29 cellular contexts compared by ENCODE assay signal in genomic region chr2:231533777-231534125, GRCh38. TPM values are rescaled to one million over a fixed set of nuclear protein-coding genes. Genes with fewer than 3 reads are reported as not detected.
DNase-seq lines count a peak whose midpoint lies in the region; ATAC-seq, FAIRE-seq and TF ChIP-seq lines count a peak whose summit lies in the region.
"Had no signal": no experiment of that assay in that cellular context is flagged by ENCODE, and none has a peak within 500 bp of the region (broad histone marks: within the 10 kb centered on the region; RNA-seq: fewer than 3 reads in every experiment).

No MANE protein-coding gene starts in this region.

- no peak overlapping the region for H3K14ac ChIP-seq in mesenchymal stem cell (ENCODE audit: low read length in 2 of 2)

- POLR2A ChIA-PET in activated CD4-positive, alpha-beta memory T cell treated with anti-CD3 and anti-CD28 coated beads for 36 hours (lab: Charles Lee) = no interaction called here
- POLR2A ChIA-PET in HepG2 (lab: Yijun Ruan, JAX) = no interaction called here

- no peak for FAIRE-seq in HepG2 (lab: Jason Lieb, UNC)
- FAIRE-seq: A549, GM12892, K562, RCC 7860 had no signal

- H3K4me1 Mint-ChIP-seq in GM23338 = peaks cover 12% of the 10 kb centered on the region
- H3K4me1 Mint-ChIP-seq in activated CD4-positive, alpha-beta memory T cell treated with anti-CD3 and anti-CD28 coated beads for 36 hours (ENCODE audit: low read depth) = peaks cover 7% of the 10 kb centered on the region

- no peak overlapping the region for H2BK12ac ChIP-seq in mesenchymal stem cell (ENCODE audit: low read length in 2 of 2)

- no peaks in the 10 kb centered on the region for H3K9me3 ChIP-seq in BLaER1
- H3K9me3 ChIP-seq in mesenchymal stem cell (ENCODE audit: control insufficient read depth, low read length) = no peaks in the 10 kb centered on the region
- H3K9me3 ChIP-seq in upper lobe of right lung = no peaks in the 10 kb centered on the region
- no peaks in the 10 kb centered on the region for H3K9me3 ChIP-seq in HepG2 (ENCODE audit: low read length)
- H3K9me3 ChIP-seq: A549, SK-N-SH had no signal

- H3K36me3 ChIP-seq in BLaER1 (no peaks in the 10 kb centered on the region), GM23338 (ENCODE audit: insufficient read depth) (no peaks in the 10 kb centered on the region), mesenchymal stem cell (ENCODE audit: control insufficient read depth in 1 of 2, insufficient read depth in 2 of 2, low read depth in 1 of 2, low read length in 2 of 2) (no peaks in the 10 kb centered on the region), upper lobe of right lung (no peaks in the 10 kb centered on the region), HepG2 (replicated peaks in 1 of 2; ENCODE audit: control insufficient read depth in 1 of 2, insufficient read depth in 2 of 2, low read length in 2 of 2) (no peaks in the 10 kb centered on the region)

- H4K91ac ChIP-seq in mesenchymal stem cell (ENCODE audit: low read length) = peak overlapping the region; percentile 8

- no peak overlapping the region for H3K4ac ChIP-seq in mesenchymal stem cell (ENCODE audit: low read depth in 1 of 2, low read length in 2 of 2)

- no peaks in the 10 kb centered on the region for H3K79me2 ChIP-seq in GM23338 (replicated peaks; ENCODE audit: insufficient read depth)
- H3K79me2 ChIP-seq in HepG2 (ENCODE audit: insufficient read depth, low read length) = no peaks in the 10 kb centered on the region

- no peaks in the 10 kb centered on the region for H4K20me1 ChIP-seq in BLaER1
- H4K20me1 ChIP-seq in GM23338 (replicated peaks; ENCODE audit: insufficient read depth) = no peaks in the 10 kb centered on the region
- no peaks in the 10 kb centered on the region for H4K20me1 ChIP-seq in HepG2 (ENCODE audit: insufficient read depth, low read length)

- H3K18ac ChIP-seq in mesenchymal stem cell (ENCODE audit: low read depth in 1 of 2, low read length in 2 of 2) = no peak overlapping the region

- no peak overlapping the region for H2BK120ac ChIP-seq in mesenchymal stem cell (ENCODE audit: low read depth, low read length)

- TF ChIP-seq EP300 in HepG2 (IDR thresholded peaks at IDR 0.05; ENCODE audit: low read depth in 2 of 2, low read length in 2 of 2) (no peak), HepG2 (CRISPR knock-in tag; IDR thresholded peaks at IDR 0.05; ENCODE audit: borderline replicate concordance) (no peak)

- DNase-seq in GM23338 (ENCODE audit: low spot score) (no peak), mesenchymal stem cell (no peak), upper lobe of right lung (peak; percentile 46), HepG2 (ENCODE audit: low spot score) (no peak)
- DNase-seq in activated CD4-positive, alpha-beta memory T cell treated with anti-CD3 and anti-CD28 coated beads for 36 hours = no peak
- no peak for DNase-seq in effector CD4-positive, alpha-beta T cell
- DNase-seq: AML-193; Calu3; CD8-positive, alpha-beta memory T cell; DMS79 treated with DMSO at 0.1 percent for 48 hours; GF-D8; Kasumi-1; MV-4-11; NCI-H1105; NCI-H1436 treated with DMSO at 0.1 percent for 48 hours; NCI-H1930; NCI-H2107; NCI-H524 treated with DMSO at 0.1 percent for 48 hours; NCI-H774; SK-N-SH had no signal

- H3K4me1 ChIP-seq in BLaER1 (peaks cover 57% of the 10 kb centered on the region), GM23338 (ENCODE audit: insufficient read depth) (no peaks in the 10 kb centered on the region), mesenchymal stem cell (ENCODE audit: control insufficient read depth, insufficient read depth, low read depth, low read length) (peaks cover 11% of the 10 kb centered on the region), upper lobe of right lung (peaks cover 4% of the 10 kb centered on the region), HepG2 (ENCODE audit: insufficient read depth, low read length) (no peaks in the 10 kb centered on the region)

- peaks cover 23% of the 10 kb centered on the region for H3K27me3 Mint-ChIP-seq in GM23338 (ENCODE audit: insufficient read depth, low read depth, poor library complexity)
- H3K27me3 Mint-ChIP-seq in activated CD4-positive, alpha-beta memory T cell treated with anti-CD3 and anti-CD28 coated beads for 36 hours = peaks cover 12% of the 10 kb centered on the region

- no peak overlapping the region for H3K27ac Mint-ChIP-seq in GM23338
- no peak overlapping the region for H3K27ac Mint-ChIP-seq in activated CD4-positive, alpha-beta memory T cell treated with anti-CD3 and anti-CD28 coated beads for 36 hours
- H3K27ac Mint-ChIP-seq: CD14-positive monocyte had no signal

- no peak overlapping the region for H2BK15ac ChIP-seq in mesenchymal stem cell (ENCODE audit: low read depth, poor library complexity, severe bottlenecking)

- CTCF ChIA-PET in activated CD4-positive, alpha-beta memory T cell treated with anti-CD3 and anti-CD28 coated beads for 36 hours (lab: Charles Lee) = interaction anchor here (1.3 to 7.2 kb wide), 2 partner anchors 17 to 25 kb away, joined by 3 to 76 read pairs; no protein-coding TSS in a partner anchor
- CTCF ChIA-PET in HepG2 (lab: Yijun Ruan, JAX; ENCODE audit: low intra/inter-chr PET ratio, low total read pairs) = no interaction called here

- no peaks in the 10 kb centered on the region for H3K79me1 ChIP-seq in mesenchymal stem cell (replicated peaks; ENCODE audit: low read length, poor library complexity, severe bottlenecking)

- no peak for ATAC-seq in GM23338
- ATAC-seq in upper lobe of right lung = no peak
- ATAC-seq in HepG2 = no peak
- ATAC-seq: A549, K562 had no signal

- no peaks in the 10 kb centered on the region for H3K9me3 Mint-ChIP-seq in GM23338
- H3K9me3 Mint-ChIP-seq in activated CD4-positive, alpha-beta memory T cell treated with anti-CD3 and anti-CD28 coated beads for 36 hours = no peaks in the 10 kb centered on the region
- H3K9me3 Mint-ChIP-seq: CD8-positive, alpha-beta memory T cell had no signal

- H2AFZ ChIP-seq in GM23338 (peak overlapping the region; percentile 47; the same call in 1 of the 2 replicates), mesenchymal stem cell (ENCODE audit: low read depth, low read length) (no peak overlapping the region), HepG2 (ENCODE audit: low read length) (no peak overlapping the region)

- TF ChIP-seq CTCF in GM23338 (conservative IDR thresholded peaks at IDR 0.05; ENCODE audit: low read depth in 2 of 2) = no peak
- TF ChIP-seq CTCF in upper lobe of right lung (IDR thresholded peaks at IDR 0.05) = no peak
- TF ChIP-seq CTCF in HepG2 (CRISPR knock-in tag; IDR thresholded peaks at IDR 0.05) = no peak

- intact Hi-C loops in upper lobe of right lung (cut with DNase I) = no loop called here
- intact Hi-C loops in activated CD4-positive, alpha-beta memory T cell treated with anti-CD3 and anti-CD28 coated beads for 36 hours (cut with micrococcal nuclease) = no loop called here
- intact Hi-C loops in HepG2 (cut with micrococcal nuclease; ENCODE audit: unreplicated experiment) = no loop called here

- H3K23ac ChIP-seq in mesenchymal stem cell (ENCODE audit: low read length in 2 of 2) = no peak overlapping the region

- H3F3A ChIP-seq in GM23338 (replicated peaks; ENCODE audit: low read depth) = no peaks in the 10 kb centered on the region; the same call in 1 of the 2 replicates

- H2AK5ac ChIP-seq in mesenchymal stem cell (ENCODE audit: low read length, severe bottlenecking) = no peak overlapping the region

- H3K4me2 ChIP-seq in BLaER1 (no peak overlapping the region), GM23338 (no peak overlapping the region), mesenchymal stem cell (ENCODE audit: low read length, poor library complexity, severe bottlenecking) (no peak overlapping the region), HepG2 (ENCODE audit: low read depth, low read length) (no peak overlapping the region)
- H3K4me2 ChIP-seq: A549, SK-N-SH had no signal

- no peaks in the 10 kb centered on the region for H3K9me2 ChIP-seq in GM23338 (ENCODE audit: insufficient read depth)
- H3K9me2 ChIP-seq: SK-N-SH had no signal

- in situ Hi-C loops in HepG2 (cut with HindIII; ENCODE audit: extremely low pct_ligation_motif_present, low pct_unique_long_range_greater_than_20kb) = no loop called here

- no peak overlapping the region for H2BK5ac ChIP-seq in mesenchymal stem cell (ENCODE audit: low read depth, low read length, poor library complexity, severe bottlenecking)

- no peak overlapping the region for H4K8ac ChIP-seq in mesenchymal stem cell (ENCODE audit: low read length)

- WGBS in mesenchymal stem cell = 94% methylated on average over 7 of the region's 7 CpGs
- 34% methylated on average over 3 of the region's 7 CpGs for WGBS in HepG2 (ENCODE audit: low lambda C conversion rate)

- no peak for TF ChIP-seq RAD21 in HepG2 (CRISPR knock-in tag; IDR thresholded peaks at IDR 0.05)

- no TSS peak for BruUV-seq in HepG2 (replicated peaks; lab: Mats Ljungman, UMichigan)

- H3K36me3 Mint-ChIP-seq in GM23338 (ENCODE audit: low read depth) = no peaks in the 10 kb centered on the region
- no peaks in the 10 kb centered on the region for H3K36me3 Mint-ChIP-seq in activated CD4-positive, alpha-beta memory T cell treated with anti-CD3 and anti-CD28 coated beads for 36 hours
- H3K36me3 Mint-ChIP-seq: CD8-positive, alpha-beta memory T cell had no signal

- no peak overlapping the region for H3K4me3 Mint-ChIP-seq in GM23338
- no peak overlapping the region for H3K4me3 Mint-ChIP-seq in activated CD4-positive, alpha-beta memory T cell treated with anti-CD3 and anti-CD28 coated beads for 36 hours
- H3K4me3 Mint-ChIP-seq: CD8-positive, alpha-beta memory T cell had no signal

- H3K4me3 ChIP-seq in BLaER1 (no peak overlapping the region), GM23338 (no peak overlapping the region), mesenchymal stem cell (ENCODE audit: insufficient read depth in 1 of 2, low read depth in 1 of 2, low read length in 2 of 2) (no peak overlapping the region), upper lobe of right lung (no peak overlapping the region), HepG2 (replicated peaks in 1 of 3; ENCODE audit: insufficient read depth in 1 of 3, low read depth in 2 of 3, low read length in 3 of 3) (no peak overlapping the region)
- H3K4me3 ChIP-seq: A549, K562 had no signal

- H3K27me3 ChIP-seq in BLaER1 (peaks cover 8% of the 10 kb centered on the region), GM23338 (ENCODE audit: insufficient read depth) (peaks cover 19% of the 10 kb centered on the region), mesenchymal stem cell (ENCODE audit: control insufficient read depth in 1 of 2, insufficient read depth in 1 of 2, low read length in 2 of 2) (peaks cover 20 to 34% of the 10 kb centered on the region in 2 experiments), upper lobe of right lung (peaks cover 5% of the 10 kb centered on the region), HepG2 (ENCODE audit: control insufficient read depth in 1 of 2, insufficient read depth in 2 of 2, low read length in 2 of 2) (peaks cover 0 to 42% of the 10 kb centered on the region in 2 experiments; a peak in 3 of 5 replicates)

- peak overlapping the region; percentile 33; the same call in 1 of the 2 replicates for H3K27ac ChIP-seq in BLaER1
- no peak overlapping the region for H3K27ac ChIP-seq in GM23338 (ENCODE audit: low read depth)
- no peak overlapping the region for H3K27ac ChIP-seq in mesenchymal stem cell (ENCODE audit: low read length, poor library complexity, severe bottlenecking)
- H3K27ac ChIP-seq in upper lobe of right lung = no peak overlapping the region
- H3K27ac ChIP-seq in HepG2 (ENCODE audit: extremely low read length, insufficient read depth, low read length) = no peak overlapping the region
- H3K27ac ChIP-seq: A549 had no signal

- no peak overlapping the region for H3K9ac ChIP-seq in BLaER1
- no peak overlapping the region for H3K9ac ChIP-seq in mesenchymal stem cell (ENCODE audit: low read length)
- H3K9ac ChIP-seq in HepG2 (ENCODE audit: insufficient read depth, low read depth, low read length) = no peak overlapping the region
- H3K9ac ChIP-seq: SK-N-SH had no signal

- TF ChIP-seq POLR2A in HepG2 (IDR thresholded peaks at IDR 0.05; ENCODE audit: insufficient read depth in 1 of 2, low read depth in 2 of 2, low read length in 2 of 2) = no peak

RNA-seq across cellular contexts. Expression of gene NMUR1, which starts 3.5 kb away (rescaled TPM):
- 0.31 and 0.59 TPM in 2 replicates for total RNA-seq in GM23338 (2014; rRNA removed; shearing (Covaris generic))
- 0.24 and 0.29 TPM in 2 replicates for polyA plus RNA-seq in GM23338 (2016; fragmentation: Nextera tagmentation; extraction: Ambion mirVana)
- polyA plus RNA-seq in mesenchymal stem cell (2013, experiment 1 of 2) = 0.14 TPM
- 0.15 TPM for polyA plus RNA-seq in mesenchymal stem cell (2013, experiment 2 of 2)
- total RNA-seq in upper lobe of right lung = 5.8 TPM
- total RNA-seq in activated CD4-positive, alpha-beta memory T cell treated with anti-CD3 and anti-CD28 coated beads for 36 hours = under 1 TPM in 1 of 2 experiments, not detected in 1; 0.07 TPM
- total RNA-seq in HepG2 (2016; rRNA removed; fragmentation: Illumina TruSeq; extraction: Trizol) = not detected in 2 replicates
- total RNA-seq in HepG2 (2016; cell fraction: cytosol; rRNA removed; fragmentation: Illumina TruSeq; extraction: Trizol; ENCODE audit: low read depth) = not detected in 2 replicates
- total RNA-seq in HepG2 (2016; cell fraction: insoluble cytoplasmic fraction; rRNA removed; fragmentation: Illumina TruSeq; extraction: Trizol) = not detected in 2 replicates
- total RNA-seq in HepG2 (2016; cell fraction: membrane; rRNA removed; fragmentation: Illumina TruSeq; extraction: Trizol) = not detected in 2 replicates
- total RNA-seq in HepG2 (2016; cell fraction: nucleus; rRNA removed; fragmentation: Illumina TruSeq; extraction: Trizol) = not detected in 2 replicates
- polyA plus RNA-seq in HepG2 (2011; rRNA removed) = not detected in 2 replicates
- not detected in 2 replicates for polyA plus RNA-seq in HepG2 (2011; cell fraction: cytosol; rRNA removed)
- polyA plus RNA-seq in HepG2 (2011; cell fraction: nucleus; rRNA removed) = not detected in 2 replicates
- not detected in 2 replicates for polyA plus RNA-seq in HepG2 (2012)
- not detected in 2 replicates for polyA plus RNA-seq in HepG2 (2016; cell fraction: cytosol; fragmentation: Illumina TruSeq; extraction: Trizol; ENCODE audit: low read depth)
- polyA plus RNA-seq in HepG2 (2016; cell fraction: insoluble cytoplasmic fraction; fragmentation: Illumina TruSeq; extraction: Trizol; ENCODE audit: low read depth) = not detected in 2 replicates
- polyA plus RNA-seq in HepG2 (2016; cell fraction: membrane; fragmentation: Illumina TruSeq; extraction: Trizol; ENCODE audit: low read depth) = not detected in 2 replicates
- not detected in 2 replicates for polyA plus RNA-seq in HepG2 (2016; cell fraction: nucleus; fragmentation: Illumina TruSeq; extraction: Trizol; ENCODE audit: insufficient read depth, low read depth)
- polyA minus RNA-seq in HepG2 (2011; rRNA and poly(A)+ RNA removed; ENCODE audit: low replicate concordance) = not detected in 2 replicates
- polyA minus RNA-seq in HepG2 (2011; cell fraction: cytosol; rRNA and poly(A)+ RNA removed) = not detected in 2 replicates
- not detected in 2 replicates for polyA minus RNA-seq in HepG2 (2011; cell fraction: nucleus; rRNA and poly(A)+ RNA removed)
- total RNA-seq: Calu3, H4, HT1080, M059J had no signal
- polyA plus RNA-seq: A549, CD14-positive monocyte, SK-N-SH had no signal

RNA-seq across cellular contexts. Expression of gene TEX44, which starts 58.9 kb away (rescaled TPM):
- total RNA-seq in GM23338 (2014; rRNA removed; shearing (Covaris generic)) = not detected in 2 replicates
- not detected in 2 replicates for polyA plus RNA-seq in GM23338 (2016; fragmentation: Nextera tagmentation; extraction: Ambion mirVana)
- not detected for polyA plus RNA-seq in mesenchymal stem cell (2013, experiment 1 of 2)
- not detected for polyA plus RNA-seq in mesenchymal stem cell (2013, experiment 2 of 2)
- not detected for total RNA-seq in upper lobe of right lung
- total RNA-seq in activated CD4-positive, alpha-beta memory T cell treated with anti-CD3 and anti-CD28 coated beads for 36 hours = not detected
- total RNA-seq in HepG2 (2016; rRNA removed; fragmentation: Illumina TruSeq; extraction: Trizol) = not detected in 2 replicates
- total RNA-seq in HepG2 (2016; cell fraction: cytosol; rRNA removed; fragmentation: Illumina TruSeq; extraction: Trizol; ENCODE audit: low read depth) = not detected in 2 replicates
- total RNA-seq in HepG2 (2016; cell fraction: insoluble cytoplasmic fraction; rRNA removed; fragmentation: Illumina TruSeq; extraction: Trizol) = not detected in 2 replicates
- not detected in 2 replicates for total RNA-seq in HepG2 (2016; cell fraction: membrane; rRNA removed; fragmentation: Illumina TruSeq; extraction: Trizol)
- total RNA-seq in HepG2 (2016; cell fraction: nucleus; rRNA removed; fragmentation: Illumina TruSeq; extraction: Trizol) = not detected in 2 replicates
- not detected in 2 replicates for polyA plus RNA-seq in HepG2 (2011; rRNA removed)
- not detected in 2 replicates for polyA plus RNA-seq in HepG2 (2011; cell fraction: cytosol; rRNA removed)
- polyA plus RNA-seq in HepG2 (2011; cell fraction: nucleus; rRNA removed) = not detected in 2 replicates
- polyA plus RNA-seq in HepG2 (2012) = not detected in 2 replicates
- polyA plus RNA-seq in HepG2 (2016; cell fraction: cytosol; fragmentation: Illumina TruSeq; extraction: Trizol; ENCODE audit: low read depth) = not detected in 2 replicates
- polyA plus RNA-seq in HepG2 (2016; cell fraction: insoluble cytoplasmic fraction; fragmentation: Illumina TruSeq; extraction: Trizol; ENCODE audit: low read depth) = not detected in 2 replicates
- polyA plus RNA-seq in HepG2 (2016; cell fraction: membrane; fragmentation: Illumina TruSeq; extraction: Trizol; ENCODE audit: low read depth) = not detected in 2 replicates
- not detected in 2 replicates for polyA plus RNA-seq in HepG2 (2016; cell fraction: nucleus; fragmentation: Illumina TruSeq; extraction: Trizol; ENCODE audit: insufficient read depth, low read depth)
- polyA minus RNA-seq in HepG2 (2011; rRNA and poly(A)+ RNA removed; ENCODE audit: low replicate concordance) = not detected in 2 replicates
- polyA minus RNA-seq in HepG2 (2011; cell fraction: cytosol; rRNA and poly(A)+ RNA removed) = not detected in 2 replicates
- not detected in 2 replicates for polyA minus RNA-seq in HepG2 (2011; cell fraction: nucleus; rRNA and poly(A)+ RNA removed)
- total RNA-seq: Calu3; CD8-positive, alpha-beta memory T cell; H4; HT1080; K562; M059J had no signal
- polyA plus RNA-seq: A549; CD14-positive monocyte; CD8-positive, alpha-beta memory T cell; K562; SK-N-SH had no signal
